ENCODE assay signal across 8 cellular contexts in the genomic region with DNA sequence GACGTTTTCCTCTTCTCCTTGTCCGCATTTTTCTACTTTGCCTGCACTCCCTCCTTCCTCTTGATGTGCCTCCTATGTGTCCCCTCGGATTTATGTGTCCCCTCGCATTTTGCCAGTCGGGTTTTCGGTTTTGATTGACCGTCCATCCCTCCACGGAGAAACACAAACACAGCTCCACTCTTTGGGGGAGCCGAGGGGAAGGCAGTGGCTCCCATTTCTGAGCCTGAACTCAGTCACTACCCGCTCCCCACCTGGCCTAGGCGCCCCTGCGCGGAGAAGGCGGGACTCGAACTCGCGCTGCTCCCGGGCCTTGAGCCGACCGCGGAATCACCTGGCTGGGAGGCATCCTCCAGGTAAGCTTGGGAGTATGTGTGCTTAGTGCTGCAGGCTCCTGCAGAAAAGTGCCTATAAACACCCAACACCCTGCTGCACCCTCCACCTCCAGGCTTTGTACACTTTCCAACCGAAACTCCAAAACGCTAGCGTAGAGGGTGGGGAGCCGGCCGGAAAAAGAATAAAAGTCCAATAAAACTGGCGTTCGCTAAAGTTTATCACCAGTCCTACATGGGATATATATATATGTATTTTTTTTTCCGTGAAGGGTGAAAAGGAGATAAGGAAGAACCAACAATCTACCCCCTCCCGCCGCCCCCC.
A peak's percentile ranks its signal among the peaks of the same experiment; 100 is the strongest.
DNase-seq lines count a peak whose midpoint lies in the region; ATAC-seq lines count a peak whose summit lies in the region.

No MANE protein-coding gene starts in this region.

- H3K4me3 ChIP-seq in HUES6 (ENCODE audit: low read depth, low read length): peak overlapping the region; percentile 88
- H3K4me3 ChIP-seq in iPS-20b (ENCODE audit: low read length): peak overlapping the region; percentile 95

- H3K9ac ChIP-seq in HUES6 (ENCODE audit: low read length): peak overlapping the region; percentile 83
- peak overlapping the region; percentile 35; the same call in 1 of the 2 replicates for H3K9ac ChIP-seq in iPS-20b (ENCODE audit: low read depth, low read length)

- ATAC-seq in GM21786 (IDR thresholded peaks at IDR 0.05; ENCODE audit: unreplicated experiment): no peak

- H3K4me1 ChIP-seq in HUES6 (ENCODE audit: control insufficient read depth, insufficient read depth, low read length) (peaks cover 16% of the 10 kb centered on the region), iPS-20b (ENCODE audit: insufficient read depth, low read length) (peaks cover 14% of the 10 kb centered on the region)

- DNase-seq in activated T-helper 1 cell treated with Interleukin-2 at 50 U/mL for 16 hours (ENCODE audit: low read depth): peak; percentile 14
- peak in 2 of 3 experiments; percentile 28 to 59 for DNase-seq in stimulated activated CD4-positive, alpha-beta T cell treated with anti-CD3 and anti-CD28 coated beads, TNF-alpha, amount 100 ng/mL, for 24 hours (ENCODE audit: low read depth in 3 of 3)
- DNase-seq in GDM1 (lab: John Stamatoyannopoulos, UW): no peak
- DNase-seq in NCI-H1092 (lab: John Stamatoyannopoulos, UW): no peak
- DNase-seq in NCI-H1417 (lab: John Stamatoyannopoulos, UW): no peak

- no peaks in the 10 kb centered on the region for H3K9me3 ChIP-seq in HUES6 (ENCODE audit: control insufficient read depth, insufficient read depth, low read depth, low read length)
- H3K9me3 ChIP-seq in iPS-20b (ENCODE audit: insufficient read depth, low read depth, low read length): no peaks in the 10 kb centered on the region

- H3K36me3 ChIP-seq in HUES6 (ENCODE audit: control insufficient read depth, insufficient read depth, low read length) (no peaks in the 10 kb centered on the region), iPS-20b (ENCODE audit: insufficient read depth, low read depth, low read length) (no peaks in the 10 kb centered on the region)

- H3K27ac ChIP-seq in HUES6 (ENCODE audit: low read depth, low read length) (no peak overlapping the region), iPS-20b (ENCODE audit: low read length) (no peak overlapping the region)

- H3K27me3 ChIP-seq in HUES6 (ENCODE audit: control insufficient read depth, insufficient read depth, low read length) (peaks cover 67% of the 10 kb centered on the region), iPS-20b (ENCODE audit: insufficient read depth, low read length) (peaks cover 75% of the 10 kb centered on the region)

Comparison
In these comparisons a context has a peak if more than half of its experiments do, and no peak if none do; other contexts are left out.
1. DNase-seq: peak in activated T-helper 1 cell treated with Interleukin-2 at 50 U/mL for 16 hours (single experiment) and stimulated activated CD4-positive, alpha-beta T cell treated with anti-CD3 and anti-CD28 coated beads, TNF-alpha, amount 100 ng/mL, for 24 hours (2 of 3); none in GDM1 (single experiment), NCI-H1092 (single experiment) and NCI-H1417 (0 of 3).